8 cellular contexts compared by ENCODE assay signal in genomic region chr12:31074333-31074874, GRCh38. TPM values are rescaled to one million over a fixed set of nuclear protein-coding genes. Genes with fewer than 3 reads are reported as not detected.
DNase-seq lines count a peak whose midpoint lies in the region; ATAC-seq and TF ChIP-seq lines count a peak whose summit lies in the region.
"Not testable (repeated sequence)": the region's sequence is repeated elsewhere in the genome, so short reads cannot be mapped to it uniquely, and the experiment has no call there.

No MANE protein-coding gene starts in this region.

- intact Hi-C loops in thyroid gland (cut with DNase I), result not testable (repeated sequence)

- not testable (repeated sequence) for H3K36me3 ChIP-seq in HAP-1 (replicated peaks); gastroesophageal sphincter; thyroid gland

- H3K4me3 ChIP-seq in HAP-1 (peak overlapping the region; percentile 41), gastroesophageal sphincter (peak overlapping the region; percentile 61 to 62), thyroid gland (replicated peaks in 1 of 3) (peak overlapping the region; percentile 34 to 78 (median 52))

- H3K27ac Mint-ChIP-seq in activated naive CD8-positive, alpha-beta T cell treated with anti-CD3 and anti-CD28 coated beads for 36 hours, result peak overlapping the region; percentile 99
- peak overlapping the region; percentile 95 to 99 (median 96) for H3K27ac Mint-ChIP-seq in nephron

- TF ChIP-seq POLR2A in gastroesophageal sphincter (IDR thresholded peaks at IDR 0.05); thyroid gland (IDR thresholded peaks at IDR 0.05): not testable (repeated sequence)

- peak in 1 of 4 experiments; percentile 39 for TF ChIP-seq CTCF in gastroesophageal sphincter (IDR thresholded peaks at IDR 0.05)
- TF ChIP-seq CTCF in nephron (IDR thresholded peaks at IDR 0.05; ENCODE audit: unreplicated experiment in 3 of 3), result peak; percentile 34 to 40 (median 35)
- peak in 2 of 6 experiments; percentile 20 to 29 for TF ChIP-seq CTCF in thyroid gland (IDR thresholded peaks at IDR 0.05)

- H3K27me3 Mint-ChIP-seq in activated naive CD8-positive, alpha-beta T cell treated with anti-CD3 and anti-CD28 coated beads for 36 hours; nephron (ENCODE audit: low read depth): not testable (repeated sequence)

- peaks cover 24% of the 10 kb centered on the region for H3K4me1 Mint-ChIP-seq in activated naive CD8-positive, alpha-beta T cell treated with anti-CD3 and anti-CD28 coated beads for 36 hours
- H3K4me1 Mint-ChIP-seq in nephron, result peaks cover 32% of the 10 kb centered on the region

- H3K9me3 Mint-ChIP-seq in activated naive CD8-positive, alpha-beta T cell treated with anti-CD3 and anti-CD28 coated beads for 36 hours; nephron: not testable (repeated sequence)

- not testable (repeated sequence) for TF ChIP-seq EP300 in gastroesophageal sphincter (IDR thresholded peaks at IDR 0.05)

- not testable (repeated sequence) for H3K27me3 ChIP-seq in HAP-1 (ENCODE audit: low read depth); gastroesophageal sphincter; thyroid gland

- not testable (repeated sequence) for H3K9me3 ChIP-seq in HAP-1, gastroesophageal sphincter, thyroid gland

- DNase-seq in HAP-1 (ENCODE audit: low spot score in 2 of 2), result peak in 1 of 2 experiments; percentile 48
- peak; percentile 67 for DNase-seq in SHP77 treated with DMSO at 0.1 percent for 48 hours (lab: John Stamatoyannopoulos, UW)
- peak; percentile 44 for DNase-seq in activated naive CD8-positive, alpha-beta T cell treated with anti-CD3 and anti-CD28 coated beads for 36 hours
- DNase-seq in thyroid gland, result peak in 1 of 2 donors; percentile 5

- peak overlapping the region; percentile 60 to 90 (median 78) for H3K27ac ChIP-seq in gastroesophageal sphincter
- H3K27ac ChIP-seq in thyroid gland, result peak overlapping the region in 1 of 3 donors; percentile 86

- H3K36me3 Mint-ChIP-seq in activated naive CD8-positive, alpha-beta T cell treated with anti-CD3 and anti-CD28 coated beads for 36 hours, result peaks cover 30% of the 10 kb centered on the region
- not testable (repeated sequence) for H3K36me3 Mint-ChIP-seq in nephron (ENCODE audit: low read depth)

- 0 to 2% methylated on average over 4 to 8 of the region's 16 CpGs for WGBS in gastroesophageal sphincter (ENCODE audit: low coverage in 1 of 2), 2 donors
- WGBS in thyroid gland, 2 donors, result 4 to 8% methylated on average over 13 to 15 of the region's 16 CpGs

- peak overlapping the region; percentile 99 for H3K4me3 Mint-ChIP-seq in activated naive CD8-positive, alpha-beta T cell treated with anti-CD3 and anti-CD28 coated beads for 36 hours
- peak overlapping the region; percentile 94 to 99 (median 94) for H3K4me3 Mint-ChIP-seq in nephron

- ATAC-seq in GM18498 (IDR thresholded peaks at IDR 0.05; ENCODE audit: unreplicated experiment) (peak; percentile 38), HG03575 (IDR thresholded peaks at IDR 0.05; ENCODE audit: extremely low read depth, insufficient number of reproducible peaks, low FRiP score, unreplicated experiment) (peak; percentile 15), gastroesophageal sphincter (peak; percentile 34)

- H3K4me1 ChIP-seq in HAP-1, thyroid gland: not testable (repeated sequence)
- H3K4me1 ChIP-seq in gastroesophageal sphincter, result peaks cover 0 to 20% (median 0%) of the 10 kb centered on the region in 3 donors

- in situ Hi-C loops in HAP-1 (cut with MboI; ENCODE audit: low sequenced_read_pairs), result not testable (repeated sequence)

RNA-seq across cellular contexts. Expression of gene DDX11, which starts 0.7 kb away (rescaled TPM):
- total RNA-seq in activated naive CD8-positive, alpha-beta T cell treated with anti-CD3 and anti-CD28 coated beads for 36 hours, result 100 to 1,000 TPM; 141 to 143 TPM
- total RNA-seq in gastroesophageal sphincter (10 to 100 TPM in 2 of 4 donors, 1 to 10 TPM in 2; 3.6 to 25.5 (median 12.1) TPM), thyroid gland (10 to 100 TPM in 3 of 4 donors, 1 to 10 TPM in 1; 9.6 to 33.9 (median 24.8) TPM)

Comparison
In these comparisons a context has a peak if more than half of its experiments do, and no peak if none do; other contexts are left out.
1. RNA of gene DDX11, which starts 0.7 kb away (total RNA-seq): 141 to 143 TPM in activated naive CD8-positive, alpha-beta T cell treated with anti-CD3 and anti-CD28 coated beads for 36 hours; 9.6 to 33.9 TPM in thyroid gland and 3.6 to 25.5 TPM in gastroesophageal sphincter; every median in the first group is over 4 times any median in the second.
2. Peak in every context shown above with its lines, with median percentiles within 50 percentile points of each other: ATAC-seq and H3K4me3 ChIP-seq.